9 cellular contexts compared by ENCODE assay signal in genomic region chrX:41559235-41559634, GRCh38.
DNase-seq lines count a peak whose midpoint lies in the region; ATAC-seq and TF ChIP-seq lines count a peak whose summit lies in the region.
"Had no signal": no experiment of that assay in that cellular context is flagged by ENCODE, and none has a peak within 500 bp of the region (broad histone marks: within the 10 kb centered on the region; RNA-seq: fewer than 3 reads in every experiment).

No MANE protein-coding gene starts in this region.

- H3K36me3 Mint-ChIP-seq in activated T-helper 17 cell treated with anti-CD3 and anti-CD28 coated beads, Interleukin-2, amount 50 U/mL, for 72 hours (ENCODE audit: low read depth): peaks cover 10% of the 10 kb centered on the region

- H3K27me3 ChIP-seq in heart right ventricle (peaks cover 0 to 42% (median 0%) of the 10 kb centered on the region in 7 donors), prostate gland (replicated peaks; ENCODE audit: insufficient read depth) (no peaks in the 10 kb centered on the region)

- peak overlapping the region; percentile 78 for H3K27ac Mint-ChIP-seq in activated T-helper 17 cell treated with anti-CD3 and anti-CD28 coated beads, Interleukin-2, amount 50 U/mL, for 72 hours

- peaks cover 23% of the 10 kb centered on the region for H3K4me1 Mint-ChIP-seq in activated T-helper 17 cell treated with anti-CD3 and anti-CD28 coated beads, Interleukin-2, amount 50 U/mL, for 72 hours

- in situ Hi-C loops in G401 (cut with HindIII; ENCODE audit: low sequenced_read_pairs): no loop called here

- H3K27ac ChIP-seq in heart right ventricle (peak overlapping the region in 6 of 10 donors; percentile 25 to 77 (median 56)), mesodermal cell (ENCODE audit: low read depth, low read length, severe bottlenecking) (peak overlapping the region; percentile 59), prostate gland (no peak overlapping the region)

- peak overlapping the region; percentile 71 for H3K4me3 Mint-ChIP-seq in activated T-helper 17 cell treated with anti-CD3 and anti-CD28 coated beads, Interleukin-2, amount 50 U/mL, for 72 hours

- H3K4me1 ChIP-seq in heart right ventricle (peaks cover 0 to 31% (median 6%) of the 10 kb centered on the region in 9 donors), mesodermal cell (ENCODE audit: control insufficient read depth, insufficient read depth, low read length, poor library complexity, severe bottlenecking) (no peaks in the 10 kb centered on the region), prostate gland (replicated peaks) (no peaks in the 10 kb centered on the region)

- no peak for TF ChIP-seq POLR2A in prostate gland (IDR thresholded peaks at IDR 0.05)

- intact Hi-C loops in heart right ventricle (cut with DNase I): loop anchor here in 4 of 10 donors (5.0 to 10.0 kb wide), 3 partner anchors 176 to 1996 kb away; no protein-coding TSS in a partner anchor
- intact Hi-C loops in left cardiac atrium (cut with DNase I): loop anchor here in 1 of 2 donors (2.0 kb wide), 1 partner anchor 202 kb away; no protein-coding TSS in a partner anchor
- intact Hi-C loops in prostate gland (cut with DNase I): no loop called here

- no peaks in the 10 kb centered on the region for H3K27me3 Mint-ChIP-seq in activated T-helper 17 cell treated with anti-CD3 and anti-CD28 coated beads, Interleukin-2, amount 50 U/mL, for 72 hours

- H3K9me3 ChIP-seq in heart right ventricle: no peaks in the 10 kb centered on the region
- no peaks in the 10 kb centered on the region for H3K9me3 ChIP-seq in mesodermal cell (ENCODE audit: control insufficient read depth, low read length)
- no peaks in the 10 kb centered on the region for H3K9me3 ChIP-seq in prostate gland

- TF ChIP-seq CTCF in heart right ventricle (IDR thresholded peaks at IDR 0.05): no peak
- no peak for TF ChIP-seq CTCF in prostate gland (IDR thresholded peaks at IDR 0.05)

- no peaks in the 10 kb centered on the region for H3K9me3 Mint-ChIP-seq in activated T-helper 17 cell treated with anti-CD3 and anti-CD28 coated beads, Interleukin-2, amount 50 U/mL, for 72 hours

- peak in 6 of 8 donors; percentile 9 to 59 (median 28) for ATAC-seq in heart right ventricle
- ATAC-seq in left cardiac atrium: no peak
- no peak for ATAC-seq in activated T-helper 17 cell treated with anti-CD3 and anti-CD28 coated beads, Interleukin-2, amount 50 U/mL, for 72 hours (replicated peaks)

- 31 to 65% methylated on average over 1 of the region's 1 CpG for whole genome bisulfite sequencing in heart right ventricle, 2 donors
- WGBS in mesodermal cell (ENCODE audit: insufficient coverage in 2 of 2), 2 experiments: no CpG with 5 or more reads among the region's 1 CpG
- 36% methylated on average over 1 of the region's 1 CpG for WGBS in prostate gland

- H3K4me3 ChIP-seq in heart right ventricle (no peak overlapping the region), mesodermal cell (ENCODE audit: extremely low read depth, insufficient read depth, low read length, poor library complexity, severe bottlenecking) (no peak overlapping the region), prostate gland (no peak overlapping the region)

- no peak for DNase-seq in heart right ventricle
- DNase-seq in left cardiac atrium: no peak
- no peak for DNase-seq in iPS-NIHi7 (ENCODE audit: extremely low spot score)
- DNase-seq in prostate gland (ENCODE audit: low spot score): no peak
- DNase-seq in NCI-H2081 (lab: John Stamatoyannopoulos, UW): no peak
- DNase-seq in G401 (ENCODE audit: low spot score): no peak
- DNase-seq: dorsolateral prefrontal cortex had no signal

- H3K36me3 ChIP-seq in heart right ventricle: no peaks in the 10 kb centered on the region
- H3K36me3 ChIP-seq in mesodermal cell (ENCODE audit: control insufficient read depth, insufficient read depth, low read length): peaks cover 3% of the 10 kb centered on the region
- H3K36me3 ChIP-seq in prostate gland: no peaks in the 10 kb centered on the region

Comparison
In these comparisons a context has a peak if more than half of its experiments do, and no peak if none do; other contexts are left out.
1. ATAC-seq: peak in heart right ventricle (6 of 8); none in left cardiac atrium (0 of 2) and activated T-helper 17 cell treated with anti-CD3 and anti-CD28 coated beads, Interleukin-2, amount 50 U/mL, for 72 hours (single experiment).
2. H3K27ac ChIP-seq: peak in heart right ventricle (6 of 10) and mesodermal cell (single experiment); none in prostate gland (0 of 2).